ENCODE assay signal across 12 cellular contexts in the genomic region with DNA sequence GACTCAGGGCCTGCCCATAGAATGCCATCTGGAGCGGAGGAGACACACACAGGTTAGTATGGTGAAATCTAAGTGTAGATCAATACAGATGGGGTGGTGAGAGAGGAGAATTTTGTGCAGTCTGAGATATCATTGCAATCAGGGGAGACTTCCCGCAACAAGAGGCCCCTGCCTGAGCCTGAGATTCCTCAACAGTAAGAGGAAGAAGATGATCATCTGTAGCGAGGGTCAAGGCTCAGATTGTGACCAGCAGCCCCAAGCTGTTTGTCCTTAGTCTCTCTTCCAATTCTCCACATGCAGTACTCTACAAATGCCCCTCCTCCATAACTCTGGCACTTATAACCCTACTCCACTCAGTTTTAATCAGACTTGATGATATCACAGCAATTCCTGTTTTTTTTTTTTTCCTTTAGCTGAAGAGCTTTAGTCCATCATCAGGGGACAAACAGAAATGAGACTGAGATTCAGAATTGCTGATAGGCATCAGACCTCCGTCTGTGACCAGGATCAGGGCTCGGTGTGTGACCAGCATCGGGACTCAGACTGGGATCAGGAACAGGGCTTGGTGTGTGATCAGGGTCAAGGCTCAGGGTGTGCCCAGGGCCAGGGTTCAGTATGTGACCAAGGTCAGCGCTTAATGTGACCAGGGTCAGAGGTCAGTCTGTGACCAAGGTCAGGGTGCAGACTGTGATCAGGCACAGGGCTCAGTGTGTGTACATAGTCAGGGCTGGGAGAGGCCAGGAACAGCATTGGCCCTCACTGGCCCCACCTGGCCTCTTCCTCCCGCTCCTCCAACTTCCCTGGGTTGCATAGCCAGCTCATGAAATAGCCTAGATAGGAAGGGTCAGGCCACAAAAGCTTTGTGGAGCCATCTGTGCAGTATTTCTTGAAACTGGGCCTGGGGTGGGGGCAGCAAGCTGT. TPM values are rescaled to one million over a fixed set of nuclear protein-coding genes. Genes with fewer than 3 reads are reported as not detected.
DNase-seq lines count a peak whose midpoint lies in the region; ATAC-seq and TF ChIP-seq lines count a peak whose summit lies in the region.
"Had no signal": no experiment of that assay in that cellular context is flagged by ENCODE, and none has a peak within 500 bp of the region (broad histone marks: within the 10 kb centered on the region; RNA-seq: fewer than 3 reads in every experiment).

No MANE protein-coding gene starts in this region.

- no peak overlapping the region for H3K4me2 ChIP-seq in Karpas-422 (ENCODE audit: low read depth, low read length, poor library complexity, severe bottlenecking)

- H3K27ac ChIP-seq in HEK293 (ENCODE audit: extremely low read depth, low read depth, low read length) (no peak overlapping the region), ascending aorta (peak overlapping the region; percentile 90 to 93), Karpas-422 (ENCODE audit: low read length) (no peak overlapping the region)

- CTCF ChIA-PET in HEK293 (lab: Yijun Ruan, JAX): interaction anchor here (0.6 to 6.1 kb wide), 12 partner anchors 9 to 109 kb away, joined by 3 to 39 read pairs (median 6); no protein-coding TSS in a partner anchor

- H3K4me3 Mint-ChIP-seq in type B pancreatic cell: no peak overlapping the region
- H3K4me3 Mint-ChIP-seq: activated naive CD8-positive, alpha-beta T cell; stimulated activated naive CD8-positive, alpha-beta T cell treated with anti-CD3 and anti-CD28 coated beads, Interleukin-15, amount 100 ng/mL, for 72 hours had no signal

- H3K27me3 ChIP-seq in ascending aorta: no peaks in the 10 kb centered on the region
- no peaks in the 10 kb centered on the region for H3K27me3 ChIP-seq in Karpas-422 (ENCODE audit: low read length)

- intact Hi-C loops in ascending aorta (cut with DNase I): no loop called here

- TF ChIP-seq CTCF in HEK293 (tag by site-specific recombination; IDR thresholded peaks at IDR 0.05) (no peak), ascending aorta (IDR thresholded peaks at IDR 0.05) (no peak), type B pancreatic cell (conservative IDR thresholded peaks at IDR 0.05) (no peak)

- peak overlapping the region; percentile 2 for H3K27ac Mint-ChIP-seq in type B pancreatic cell
- H3K27ac Mint-ChIP-seq: activated naive CD8-positive, alpha-beta T cell; stimulated activated naive CD8-positive, alpha-beta T cell treated with anti-CD3 and anti-CD28 coated beads, Interleukin-15, amount 100 ng/mL, for 72 hours had no signal

- no peak overlapping the region for H3K9ac ChIP-seq in Karpas-422 (ENCODE audit: low read length)

- H3K9me2 ChIP-seq in Karpas-422 (replicated peaks; ENCODE audit: insufficient read depth, low read length): no peaks in the 10 kb centered on the region

- no peaks in the 10 kb centered on the region for H3K79me2 ChIP-seq in Karpas-422 (ENCODE audit: low read length)

- peak; percentile 82 for ATAC-seq in left lobe of liver
- ATAC-seq in GM21526 (IDR thresholded peaks at IDR 0.05; ENCODE audit: low FRiP score, unreplicated experiment): no peak
- ATAC-seq: stimulated activated naive CD8-positive, alpha-beta T cell treated with anti-CD3 and anti-CD28 coated beads, Interleukin-15, amount 100 ng/mL, for 72 hours had no signal

- no peaks in the 10 kb centered on the region for H3K9me3 ChIP-seq in HEK293 (ENCODE audit: control insufficient read depth, insufficient read depth, low read depth, low read length)
- H3K9me3 ChIP-seq in ascending aorta: no peaks in the 10 kb centered on the region
- H3K9me3 ChIP-seq in Karpas-422 (ENCODE audit: low read length): no peaks in the 10 kb centered on the region

- no peaks in the 10 kb centered on the region for H3K9me3 Mint-ChIP-seq in type B pancreatic cell
- H3K9me3 Mint-ChIP-seq: stimulated activated naive CD8-positive, alpha-beta T cell treated with anti-CD3 and anti-CD28 coated beads, Interleukin-15, amount 100 ng/mL, for 72 hours had no signal

- H3K36me3 Mint-ChIP-seq in type B pancreatic cell: no peaks in the 10 kb centered on the region
- H3K36me3 Mint-ChIP-seq: activated naive CD8-positive, alpha-beta T cell had no signal

- peaks cover 36% of the 10 kb centered on the region for H3K4me1 Mint-ChIP-seq in type B pancreatic cell (ENCODE audit: unreplicated experiment)

- DNase-seq in ascending aorta (ENCODE audit: low spot score in 2 of 2) (peak in 1 of 2 donors; percentile 62), left lobe of liver (ENCODE audit: low spot score) (no peak), type B pancreatic cell (ENCODE audit: extremely low spot score, unreplicated experiment) (no peak), HuH-7 (ENCODE audit: low spot score) (no peak), Karpas-422 (no peak)
- DNase-seq: GOT3; occipital lobe; stimulated activated CD4-positive, alpha-beta T cell treated with anti-CD3 and anti-CD28 coated beads, Interleukin-4, amount 100 ng/mL, for 1 hour; stimulated activated naive CD8-positive, alpha-beta T cell treated with anti-CD3 and anti-CD28 coated beads, Interleukin-15, amount 100 ng/mL, for 72 hours had no signal

- no peak overlapping the region for H2AFZ ChIP-seq in Karpas-422 (ENCODE audit: low read length)

- H3K27me3 Mint-ChIP-seq in type B pancreatic cell: no peaks in the 10 kb centered on the region
- H3K27me3 Mint-ChIP-seq: activated naive CD8-positive, alpha-beta T cell; stimulated activated naive CD8-positive, alpha-beta T cell treated with anti-CD3 and anti-CD28 coated beads, Interleukin-15, amount 100 ng/mL, for 72 hours had no signal

- H3K4me1 ChIP-seq in HEK293 (ENCODE audit: control insufficient read depth, insufficient read depth, low read length) (peaks cover 3% of the 10 kb centered on the region; the same call in 1 of the 2 replicates), ascending aorta (peaks cover 42 to 81% of the 10 kb centered on the region in 2 donors), Karpas-422 (ENCODE audit: low read length) (no peaks in the 10 kb centered on the region)

- H3K36me3 ChIP-seq in HEK293 (ENCODE audit: control insufficient read depth in 2 of 2, insufficient read depth in 1 of 2, low read length in 2 of 2): no peaks in the 10 kb centered on the region
- H3K36me3 ChIP-seq in ascending aorta: peaks cover 0 to 4% of the 10 kb centered on the region in 2 donors
- no peaks in the 10 kb centered on the region for H3K36me3 ChIP-seq in Karpas-422 (ENCODE audit: insufficient read depth, low read length)

- POLR2A ChIA-PET in HEK293 (lab: Yijun Ruan, JAX): interaction anchor here (0.7 to 2.0 kb wide), 5 partner anchors 8 to 54 kb away, joined by 3 to 17 read pairs (median 7); a partner anchor contains a TSS

- no peaks in the 10 kb centered on the region for H4K20me1 ChIP-seq in Karpas-422 (ENCODE audit: insufficient read depth, low read depth, low read length)

- H3K4me3 ChIP-seq in HEK293 (ENCODE audit: low read depth, low read length) (no peak overlapping the region), ascending aorta (peak overlapping the region in 1 of 2 donors; percentile 6), Karpas-422 (ENCODE audit: low read length) (no peak overlapping the region)

TF ChIP-seq in HEK293, 187 proteins besides CTCF, POLR2A, EP300 and RAD21 (continues in another document):
- TF ChIP-seq ZNF341 (tag by site-specific recombination; IDR thresholded peaks at IDR 0.05; ENCODE audit: low read depth) (no peak), ZNF157 (tag by site-specific recombination; IDR thresholded peaks at IDR 0.05) (no peak), HOXD13 (CRISPR knock-in tag; IDR thresholded peaks at IDR 0.05; ENCODE audit: borderline replicate concordance) (no peak), ZEB2 (tag by site-specific recombination; IDR thresholded peaks at IDR 0.05) (no peak), ZNF350 (tag by site-specific recombination; IDR thresholded peaks at IDR 0.05) (no peak), ZNF433 (tag by site-specific recombination; IDR thresholded peaks at IDR 0.05; ENCODE audit: low read depth) (no peak), BCL11B (tag by site-specific recombination; IDR thresholded peaks at IDR 0.05; ENCODE audit: low read depth) (peak; percentile 66; the same call in 1 of the 2 replicates), ZSCAN23 (tag by site-specific recombination; IDR thresholded peaks at IDR 0.05) (no peak)
- TF ChIP-seq, protein P1, sequence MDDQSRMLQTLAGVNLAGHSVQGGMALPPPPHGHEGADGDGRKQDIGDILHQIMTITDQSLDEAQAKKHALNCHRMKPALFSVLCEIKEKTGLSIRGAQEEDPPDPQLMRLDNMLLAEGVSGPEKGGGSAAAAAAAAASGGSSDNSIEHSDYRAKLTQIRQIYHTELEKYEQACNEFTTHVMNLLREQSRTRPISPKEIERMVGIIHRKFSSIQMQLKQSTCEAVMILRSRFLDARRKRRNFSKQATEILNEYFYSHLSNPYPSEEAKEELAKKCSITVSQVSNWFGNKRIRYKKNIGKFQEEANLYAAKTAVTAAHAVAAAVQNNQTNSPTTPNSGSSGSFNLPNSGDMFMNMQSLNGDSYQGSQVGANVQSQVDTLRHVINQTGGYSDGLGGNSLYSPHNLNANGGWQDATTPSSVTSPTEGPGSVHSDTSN (CRISPR knock-in tag; IDR thresholded peaks at IDR 0.05): no peak
- TF ChIP-seq, protein P2, sequence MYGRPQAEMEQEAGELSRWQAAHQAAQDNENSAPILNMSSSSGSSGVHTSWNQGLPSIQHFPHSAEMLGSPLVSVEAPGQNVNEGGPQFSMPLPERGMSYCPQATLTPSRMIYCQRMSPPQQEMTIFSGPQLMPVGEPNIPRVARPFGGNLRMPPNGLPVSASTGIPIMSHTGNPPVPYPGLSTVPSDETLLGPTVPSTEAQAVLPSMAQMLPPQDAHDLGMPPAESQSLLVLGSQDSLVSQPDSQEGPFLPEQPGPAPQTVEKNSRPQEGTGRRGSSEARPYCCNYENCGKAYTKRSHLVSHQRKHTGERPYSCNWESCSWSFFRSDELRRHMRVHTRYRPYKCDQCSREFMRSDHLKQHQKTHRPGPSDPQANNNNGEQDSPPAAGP (tag by site-specific recombination; IDR thresholded peaks at IDR 0.05): no peak
- TF ChIP-seq, protein P3, sequence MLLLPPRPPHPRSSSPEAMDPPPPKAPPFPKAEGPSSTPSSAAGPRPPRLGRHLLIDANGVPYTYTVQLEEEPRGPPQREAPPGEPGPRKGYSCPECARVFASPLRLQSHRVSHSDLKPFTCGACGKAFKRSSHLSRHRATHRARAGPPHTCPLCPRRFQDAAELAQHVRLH (tag by site-specific recombination; IDR thresholded peaks at IDR 0.05): no peak

RNA-seq across cellular contexts. Expression of a gene that starts 14.1 kb away (rescaled TPM):
- total RNA-seq in ascending aorta (260 TPM), left lobe of liver (0.75 TPM), type B pancreatic cell (ENCODE audit: low replicate concordance) (10.3 and 25.1 TPM in 2 replicates)
- total RNA-seq in Karpas-422 (2014; rRNA removed; shearing (Covaris generic); ENCODE audit: low replicate concordance): not detected in 2 replicates

RNA-seq across cellular contexts. Expression of a gene that starts 51.8 kb away (rescaled TPM):
- 15.3 TPM for total RNA-seq in ascending aorta
- 8.1 TPM for total RNA-seq in left lobe of liver
- 10.4 and 10.8 TPM in 2 replicates for total RNA-seq in type B pancreatic cell (ENCODE audit: low replicate concordance)
- 2.3 and 5.4 TPM in 2 replicates for total RNA-seq in Karpas-422 (2014; rRNA removed; shearing (Covaris generic); ENCODE audit: low replicate concordance)

RNA-seq across cellular contexts. Expression of a gene that starts 54.2 kb away (rescaled TPM):
- total RNA-seq in ascending aorta (227 TPM), left lobe of liver (15.5 TPM), type B pancreatic cell (ENCODE audit: low replicate concordance) (28.7 and 29.8 TPM in 2 replicates)
- total RNA-seq in Karpas-422 (2014; rRNA removed; shearing (Covaris generic); ENCODE audit: low replicate concordance): 15.4 and 21.5 TPM in 2 replicates

Comparison
In these comparisons a context has a peak if more than half of its experiments do, and no peak if none do; other contexts are left out.
1. H3K27ac ChIP-seq: peak in ascending aorta (2 of 2); none in HEK293 (single experiment) and Karpas-422 (single experiment).